Comparison of ENCODE assay signal across 34 cellular contexts in genomic region chr1:29128739-29129138, GRCh38. TPM values are rescaled to one million over a fixed set of nuclear protein-coding genes. Genes with fewer than 3 reads are reported as not detected.
"Had no signal": no experiment of that assay in that cellular context is flagged by ENCODE, and none has a peak within 500 bp of the region (broad histone marks: within the 10 kb centered on the region; RNA-seq: fewer than 3 reads in every experiment).

No MANE protein-coding gene starts in this region.

- H3K4me3 ChIP-seq: adrenal gland, body of pancreas, esophagus muscularis mucosa, gastrocnemius medialis had no signal

- ATAC-seq: activated CD4-positive, alpha-beta T cell treated with anti-CD3 and anti-CD28 coated beads for 36 hours; activated CD8-positive, alpha-beta memory T cell treated with anti-CD3 and anti-CD28 coated beads, Interleukin-2, amount 10 ng/mL, durations not matched to agents 7 days and 5 days; activated CD8-positive, alpha-beta T cell treated with anti-CD3 and anti-CD28 coated beads, Interleukin-2, amount 10 ng/mL, durations not matched to agents 7 days and 5 days; activated naive CD8-positive, alpha-beta T cell treated with anti-CD3 and anti-CD28 coated beads, Interleukin-2, amount 50 U/mL, for 24 hours; activated T-cell treated with anti-CD3 and anti-CD28 coated beads, Interleukin-2, amount 50 U/mL, for 72 hours; activated T-helper 17 cell treated with anti-CD3 and anti-CD28 coated beads, Interleukin-2, amount 50 U/mL, for 72 hours; body of pancreas; effector memory CD8-positive, alpha-beta T cell; foreskin keratinocyte; gastrocnemius medialis; T-cell had no signal

- H3K36me3 ChIP-seq: adrenal gland, esophagus muscularis mucosa, gastrocnemius medialis had no signal

- H3K4me1 ChIP-seq: foreskin keratinocyte had no signal

- H3K27ac ChIP-seq: adrenal gland, body of pancreas, esophagus muscularis mucosa, foreskin keratinocyte, gastrocnemius medialis had no signal

- FAIRE-seq: colon had no signal

- H3K27me3 ChIP-seq: adrenal gland, esophagus muscularis mucosa, foreskin keratinocyte had no signal

- H3K9me3 ChIP-seq: adrenal gland, body of pancreas, esophagus muscularis mucosa, gastrocnemius medialis had no signal

- DNase-seq: activated CD4-positive, alpha-beta memory T cell treated with anti-CD3 and anti-CD28 coated beads for 36 hours; activated CD4-positive, alpha-beta T cell treated with anti-CD3 and anti-CD28 coated beads for 36 hours; activated CD4-positive, alpha-beta T cell treated with anti-CD3 and anti-CD28 coated beads, Interleukin-2, amount 10 ng/mL, durations not matched to agents 24 days and 14 days; activated CD4-positive, CD25-positive, alpha-beta regulatory T cell; activated CD4-positive, CD25-positive, alpha-beta regulatory T cell treated with anti-CD3 and anti-CD28 coated beads, Interleukin-2, amount 50 U/mL, for 72 hours; activated CD8-positive, alpha-beta memory T cell treated with anti-CD3 and anti-CD28 coated beads, Interleukin-2, amount 10 ng/mL, durations not matched to agents 7 days and 5 days; activated CD8-positive, alpha-beta memory T cell treated with anti-CD3 and anti-CD28 coated beads, Interleukin-2, amount 50 U/mL, for 4 hours; activated CD8-positive, alpha-beta T cell treated with anti-CD3 and anti-CD28 coated beads, Interleukin-2, amount 10 ng/mL, durations not matched to agents 7 days and 5 days; activated effector memory CD4-positive, alpha-beta T cell treated with Interleukin-2 at 50 U/mL for 16 hours; activated naive CD4-positive, alpha-beta T cell treated with anti-CD3 and anti-CD28 coated beads for 36 hours; activated naive CD8-positive, alpha-beta T cell treated with anti-CD3 and anti-CD28 coated beads for 36 hours; activated naive CD8-positive, alpha-beta T cell treated with anti-CD3 and anti-CD28 coated beads, Interleukin-2, amount 50 U/mL, for 24 hours; activated T-cell treated with anti-CD3 and anti-CD28 coated beads, Interleukin-2, amount 50 U/mL, for 24 hours; activated T-cell treated with anti-CD3 and anti-CD28 coated beads, Interleukin-2, amount 50 U/mL, for 72 hours; adrenal gland; amygdala; aorta; body of pancreas; caudate nucleus; cortex of kidney; dermis blood vessel endothelial cell; effector CD4-positive, alpha-beta T cell; effector memory CD8-positive, alpha-beta T cell; erythroblast; foreskin keratinocyte; gastrocnemius medialis; glutamatergic neuron; SW 1271; T-cell; T-helper 9 cell had no signal

RNA-seq across cellular contexts. Expression of gene TMEM200B, which starts 5.0 kb away (rescaled TPM):
- total RNA-seq: activated CD8-positive, alpha-beta T cell treated with anti-CD3 and anti-CD28 coated beads, Interleukin-2, amount 10 ng/mL, durations not matched to agents 7 days and 5 days; T-helper 2 cell treated with Interferon-gamma antibody and Interleukin-4, amounts not matched to agents 100 ng/mL and 5 ng/mL, for 36 hours had no signal
